8 cellular contexts compared by ENCODE assay signal in genomic region chr6:85594197-85594930, GRCh38. TPM values are rescaled to one million over a fixed set of nuclear protein-coding genes. Genes with fewer than 3 reads are reported as not detected.
DNase-seq lines count a peak whose midpoint lies in the region; ATAC-seq, FAIRE-seq and TF ChIP-seq lines count a peak whose summit lies in the region.

No MANE protein-coding gene starts in this region.

- peaks cover 34% of the 10 kb centered on the region for H3K4me1 ChIP-seq in HepG2 (ENCODE audit: insufficient read depth, low read length)

- H3K27me3 ChIP-seq in HepG2 (ENCODE audit: control insufficient read depth in 1 of 2, insufficient read depth in 2 of 2, low read length in 2 of 2), result peaks cover 0 to 4% of the 10 kb centered on the region in 2 experiments; a peak in 1 of 5 replicates

- in situ Hi-C loops in HepG2 (cut with HindIII; ENCODE audit: extremely low pct_ligation_motif_present, low pct_unique_long_range_greater_than_20kb), result no loop called here

- H4K20me1 ChIP-seq in HepG2 (ENCODE audit: insufficient read depth, low read length), result peaks cover 15% of the 10 kb centered on the region; the same call in 1 of the 2 replicates

- H3K9ac ChIP-seq in HepG2 (ENCODE audit: insufficient read depth, low read depth, low read length), result peak overlapping the region; percentile 86

- TF ChIP-seq EP300 in HepG2 (IDR thresholded peaks at IDR 0.05; ENCODE audit: low read depth in 2 of 2, low read length in 2 of 2) (no peak), HepG2 (CRISPR knock-in tag; IDR thresholded peaks at IDR 0.05; ENCODE audit: borderline replicate concordance) (no peak)

- H3K36me3 ChIP-seq in HepG2 (replicated peaks in 1 of 2; ENCODE audit: control insufficient read depth in 1 of 2, insufficient read depth in 2 of 2, low read length in 2 of 2), result no peaks in the 10 kb centered on the region

- H3K36me3 Mint-ChIP-seq in brain, result peaks cover 37% of the 10 kb centered on the region
- peaks cover 34% of the 10 kb centered on the region for H3K36me3 Mint-ChIP-seq in stimulated activated effector memory CD8-positive, alpha-beta T cell treated with anti-CD3 and anti-CD28 coated beads, Interleukin-12 subunit alpha, Interleukin-12 subunit beta, amount 100 ng/mL, for 72 hours

- TSS peak; percentile 89 for BruUV-seq in HepG2 (replicated peaks; lab: Mats Ljungman, UMichigan)

- WGBS in HepG2 (ENCODE audit: low lambda C conversion rate), result 2% methylated on average over 29 of the region's 35 CpGs

- TF ChIP-seq CTCF in AG09309 (IDR thresholded peaks at IDR 0.05; ENCODE audit: control insufficient read depth, insufficient read depth, low read depth, low read length, missing control alignments), result no peak
- no peak for TF ChIP-seq CTCF in RWPE1 (conservative IDR thresholded peaks at IDR 0.05; ENCODE audit: low read depth)
- TF ChIP-seq CTCF in brain (conservative IDR thresholded peaks at IDR 0.05), result no peak
- TF ChIP-seq CTCF in HepG2 (CRISPR knock-in tag; IDR thresholded peaks at IDR 0.05), result no peak

- intact Hi-C loops in HepG2 (cut with micrococcal nuclease; ENCODE audit: unreplicated experiment), result loop anchor here (5.0 kb wide), 2 partner anchors 37 to 83 kb away; no protein-coding TSS in a partner anchor

- H3K9me3 Mint-ChIP-seq in brain, result peaks cover 19 to 35% (median 25%) of the 10 kb centered on the region in 5 experiments
- no peaks in the 10 kb centered on the region for H3K9me3 Mint-ChIP-seq in stimulated activated effector memory CD8-positive, alpha-beta T cell treated with anti-CD3 and anti-CD28 coated beads, Interleukin-12 subunit alpha, Interleukin-12 subunit beta, amount 100 ng/mL, for 72 hours

- peaks cover 16% of the 10 kb centered on the region for H3K27me3 Mint-ChIP-seq in brain

- FAIRE-seq in GM19239 (lab: Jason Lieb, UNC) (peak; percentile 57), HepG2 (lab: Jason Lieb, UNC) (no peak)

- peaks cover 34% of the 10 kb centered on the region for H3K79me2 ChIP-seq in HepG2 (ENCODE audit: insufficient read depth, low read length)

- peaks cover 46% of the 10 kb centered on the region for H3K4me1 Mint-ChIP-seq in brain
- peaks cover 46% of the 10 kb centered on the region for H3K4me1 Mint-ChIP-seq in stimulated activated effector memory CD8-positive, alpha-beta T cell treated with anti-CD3 and anti-CD28 coated beads, Interleukin-12 subunit alpha, Interleukin-12 subunit beta, amount 100 ng/mL, for 72 hours

- peak overlapping the region; percentile 82 for H3K4me3 ChIP-seq in AG09309 (ENCODE audit: control insufficient read depth, low read depth, low read length)
- H3K4me3 ChIP-seq in HepG2 (replicated peaks in 1 of 3; ENCODE audit: insufficient read depth in 1 of 3, low read depth in 2 of 3, low read length in 3 of 3), result peak overlapping the region; percentile 70 to 89 (median 80)

- peak overlapping the region; percentile 94 to 99 (median 98) for H3K27ac Mint-ChIP-seq in brain
- peak overlapping the region; percentile 98 for H3K27ac Mint-ChIP-seq in stimulated activated effector memory CD8-positive, alpha-beta T cell treated with anti-CD3 and anti-CD28 coated beads, Interleukin-12 subunit alpha, Interleukin-12 subunit beta, amount 100 ng/mL, for 72 hours

- CTCF ChIA-PET in RWPE1 (lab: Yijun Ruan, JAX), result interaction anchor here (0.5 to 0.6 kb wide), 2 partner anchors 16 to 68 kb away, joined by 3 read pairs; no protein-coding TSS in a partner anchor
- CTCF ChIA-PET in HepG2 (lab: Yijun Ruan, JAX; ENCODE audit: low intra/inter-chr PET ratio, low total read pairs), result no interaction called here

- 0 out of 2 replicates have a peak, but pooled peaks have one; percentile 5 for TF ChIP-seq RAD21 in HepG2 (CRISPR knock-in tag; IDR thresholded peaks at IDR 0.05)

- H3K27ac ChIP-seq in RWPE1 (peak overlapping the region; percentile 98), HepG2 (ENCODE audit: extremely low read length, insufficient read depth, low read length) (peak overlapping the region; percentile 95)

- no peaks in the 10 kb centered on the region for H3K9me3 ChIP-seq in HepG2 (ENCODE audit: low read length)

- ATAC-seq in HG03280 (IDR thresholded peaks at IDR 0.05; ENCODE audit: unreplicated experiment) (peak; percentile 6), HepG2 (peak; percentile 10)
- ATAC-seq in stimulated activated effector memory CD8-positive, alpha-beta T cell treated with anti-CD3 and anti-CD28 coated beads, Interleukin-12 subunit alpha, Interleukin-12 subunit beta, amount 100 ng/mL, for 72 hours, result peak; percentile 38

- DNase-seq in AG09309 (ENCODE audit: low read depth) (no peak), GM19239 (ENCODE audit: insufficient read length, low spot score) (no peak), RWPE1 (ENCODE audit: low spot score) (no peak), HepG2 (ENCODE audit: low spot score) (no peak), middle frontal gyrus (ENCODE audit: extremely low spot score, low spot score) (no peak)
- no peak for DNase-seq in stimulated activated effector memory CD8-positive, alpha-beta T cell treated with anti-CD3 and anti-CD28 coated beads, Interleukin-12 subunit alpha, Interleukin-12 subunit beta, amount 100 ng/mL, for 72 hours (ENCODE audit: low spot score in 2 of 2)

- TF ChIP-seq POLR2A in HepG2 (IDR thresholded peaks at IDR 0.05; ENCODE audit: insufficient read depth in 1 of 2, low read depth in 2 of 2, low read length in 2 of 2), result no peak

- H2AFZ ChIP-seq in HepG2 (ENCODE audit: low read length), result no peak overlapping the region

- POLR2A ChIA-PET in RWPE1 (lab: Yijun Ruan, JAX; ENCODE audit: low non-redundant PET) (no interaction called here), HepG2 (lab: Yijun Ruan, JAX) (interaction anchor here (1.3 to 5.5 kb wide), 4 partner anchors 14 to 83 kb away, joined by 4 to 54 read pairs (median 24); partner anchors contain the start of gene SYNCRIP)

- H3K4me3 Mint-ChIP-seq in brain, result peak overlapping the region; percentile 94 to 98 (median 97)
- H3K4me3 Mint-ChIP-seq in stimulated activated effector memory CD8-positive, alpha-beta T cell treated with anti-CD3 and anti-CD28 coated beads, Interleukin-12 subunit alpha, Interleukin-12 subunit beta, amount 100 ng/mL, for 72 hours, result peak overlapping the region; percentile 99

- peak overlapping the region; percentile 89 for H3K4me2 ChIP-seq in HepG2 (ENCODE audit: low read depth, low read length)

TF ChIP-seq in HepG2, 621 proteins besides CTCF, POLR2A, EP300 and RAD21 (continues in another document):
- TF ChIP-seq TARDBP (CRISPR knock-in tag; IDR thresholded peaks at IDR 0.05) (no peak), CREM (IDR thresholded peaks at IDR 0.05) (0 out of 2 replicates have a peak, but pooled peaks have one; percentile 5), CREM (CRISPR knock-in tag; IDR thresholded peaks at IDR 0.05) (no peak), ZSCAN30 (CRISPR knock-in tag; IDR thresholded peaks at IDR 0.05) (peak; percentile 63; the same call in 1 of the 2 replicates)

RNA-seq across cellular contexts. Expression of gene SNX14, which starts 0.7 kb away (rescaled TPM):
- 23.0 TPM for polyA plus RNA-seq in brain (ENCODE audit: insufficient read depth, low read depth, low replicate concordance)
- 61.9 and 112 TPM in 2 replicates for total RNA-seq in HepG2 (2016; rRNA removed; fragmentation: Illumina TruSeq; extraction: Trizol)
- 41.2 and 50.0 TPM in 2 replicates for total RNA-seq in HepG2 (2016; cell fraction: cytosol; rRNA removed; fragmentation: Illumina TruSeq; extraction: Trizol; ENCODE audit: low read depth)
- total RNA-seq in HepG2 (2016; cell fraction: insoluble cytoplasmic fraction; rRNA removed; fragmentation: Illumina TruSeq; extraction: Trizol), result 54.2 and 101 TPM in 2 replicates
- total RNA-seq in HepG2 (2016; cell fraction: membrane; rRNA removed; fragmentation: Illumina TruSeq; extraction: Trizol), result 32.9 and 40.9 TPM in 2 replicates
- 146 and 153 TPM in 2 replicates for total RNA-seq in HepG2 (2016; cell fraction: nucleus; rRNA removed; fragmentation: Illumina TruSeq; extraction: Trizol)
- 70.1 and 83.5 TPM in 2 replicates for polyA plus RNA-seq in HepG2 (2011; rRNA removed)
- polyA plus RNA-seq in HepG2 (2011; cell fraction: cytosol; rRNA removed), result 33.1 and 52.9 TPM in 2 replicates
- polyA plus RNA-seq in HepG2 (2011; cell fraction: nucleus; rRNA removed), result 54.3 and 59.6 TPM in 2 replicates
- polyA plus RNA-seq in HepG2 (2012), result 72.4 and 94.2 TPM in 2 replicates
- polyA plus RNA-seq in HepG2 (2016; cell fraction: cytosol; fragmentation: Illumina TruSeq; extraction: Trizol; ENCODE audit: low read depth), result 6.0 and 7.3 TPM in 2 replicates
- 42.2 and 43.7 TPM in 2 replicates for polyA plus RNA-seq in HepG2 (2016; cell fraction: insoluble cytoplasmic fraction; fragmentation: Illumina TruSeq; extraction: Trizol; ENCODE audit: low read depth)
- polyA plus RNA-seq in HepG2 (2016; cell fraction: membrane; fragmentation: Illumina TruSeq; extraction: Trizol; ENCODE audit: low read depth), result 12.2 and 13.6 TPM in 2 replicates
- 146 and 157 TPM in 2 replicates for polyA plus RNA-seq in HepG2 (2016; cell fraction: nucleus; fragmentation: Illumina TruSeq; extraction: Trizol; ENCODE audit: insufficient read depth, low read depth)
- 25.1 and 77.1 TPM in 2 replicates for polyA minus RNA-seq in HepG2 (2011; rRNA and poly(A)+ RNA removed; ENCODE audit: low replicate concordance)
- 52.8 and 53.6 TPM in 2 replicates for polyA minus RNA-seq in HepG2 (2011; cell fraction: cytosol; rRNA and poly(A)+ RNA removed)
- 161 and 172 TPM in 2 replicates for polyA minus RNA-seq in HepG2 (2011; cell fraction: nucleus; rRNA and poly(A)+ RNA removed)

RNA-seq across cellular contexts. Expression of gene SYNCRIP, which starts 48.3 kb away (rescaled TPM):
- polyA plus RNA-seq in brain (ENCODE audit: insufficient read depth, low read depth, low replicate concordance) (85.9 TPM), HepG2 (2011; rRNA removed) (6.8 and 8.1 TPM in 2 replicates)
- total RNA-seq in HepG2 (2016; rRNA removed; fragmentation: Illumina TruSeq; extraction: Trizol), result 112 and 183 TPM in 2 replicates
- total RNA-seq in HepG2 (2016; cell fraction: cytosol; rRNA removed; fragmentation: Illumina TruSeq; extraction: Trizol; ENCODE audit: low read depth), result 11.4 and 13.0 TPM in 2 replicates
- 101 and 177 TPM in 2 replicates for total RNA-seq in HepG2 (2016; cell fraction: insoluble cytoplasmic fraction; rRNA removed; fragmentation: Illumina TruSeq; extraction: Trizol)
- total RNA-seq in HepG2 (2016; cell fraction: membrane; rRNA removed; fragmentation: Illumina TruSeq; extraction: Trizol), result 28.5 and 32.6 TPM in 2 replicates
- total RNA-seq in HepG2 (2016; cell fraction: nucleus; rRNA removed; fragmentation: Illumina TruSeq; extraction: Trizol), result 112 TPM in 2 replicates
- 3.2 and 5.2 TPM in 2 replicates for polyA plus RNA-seq in HepG2 (2011; cell fraction: cytosol; rRNA removed)
- 6.9 and 7.9 TPM in 2 replicates for polyA plus RNA-seq in HepG2 (2011; cell fraction: nucleus; rRNA removed)
- polyA plus RNA-seq in HepG2 (2012), result 41.5 and 63.8 TPM in 2 replicates
- polyA plus RNA-seq in HepG2 (2016; cell fraction: cytosol; fragmentation: Illumina TruSeq; extraction: Trizol; ENCODE audit: low read depth), result 5.1 and 5.8 TPM in 2 replicates
- 185 and 186 TPM in 2 replicates for polyA plus RNA-seq in HepG2 (2016; cell fraction: insoluble cytoplasmic fraction; fragmentation: Illumina TruSeq; extraction: Trizol; ENCODE audit: low read depth)
- polyA plus RNA-seq in HepG2 (2016; cell fraction: membrane; fragmentation: Illumina TruSeq; extraction: Trizol; ENCODE audit: low read depth), result 12.7 and 15.0 TPM in 2 replicates
- polyA plus RNA-seq in HepG2 (2016; cell fraction: nucleus; fragmentation: Illumina TruSeq; extraction: Trizol; ENCODE audit: insufficient read depth, low read depth), result 74.1 and 83.2 TPM in 2 replicates
- 7.5 and 23.4 TPM in 2 replicates for polyA minus RNA-seq in HepG2 (2011; rRNA and poly(A)+ RNA removed; ENCODE audit: low replicate concordance)
- 13.1 and 17.5 TPM in 2 replicates for polyA minus RNA-seq in HepG2 (2011; cell fraction: cytosol; rRNA and poly(A)+ RNA removed)
- 70.1 and 89.5 TPM in 2 replicates for polyA minus RNA-seq in HepG2 (2011; cell fraction: nucleus; rRNA and poly(A)+ RNA removed)
